In the genomic region with DNA sequence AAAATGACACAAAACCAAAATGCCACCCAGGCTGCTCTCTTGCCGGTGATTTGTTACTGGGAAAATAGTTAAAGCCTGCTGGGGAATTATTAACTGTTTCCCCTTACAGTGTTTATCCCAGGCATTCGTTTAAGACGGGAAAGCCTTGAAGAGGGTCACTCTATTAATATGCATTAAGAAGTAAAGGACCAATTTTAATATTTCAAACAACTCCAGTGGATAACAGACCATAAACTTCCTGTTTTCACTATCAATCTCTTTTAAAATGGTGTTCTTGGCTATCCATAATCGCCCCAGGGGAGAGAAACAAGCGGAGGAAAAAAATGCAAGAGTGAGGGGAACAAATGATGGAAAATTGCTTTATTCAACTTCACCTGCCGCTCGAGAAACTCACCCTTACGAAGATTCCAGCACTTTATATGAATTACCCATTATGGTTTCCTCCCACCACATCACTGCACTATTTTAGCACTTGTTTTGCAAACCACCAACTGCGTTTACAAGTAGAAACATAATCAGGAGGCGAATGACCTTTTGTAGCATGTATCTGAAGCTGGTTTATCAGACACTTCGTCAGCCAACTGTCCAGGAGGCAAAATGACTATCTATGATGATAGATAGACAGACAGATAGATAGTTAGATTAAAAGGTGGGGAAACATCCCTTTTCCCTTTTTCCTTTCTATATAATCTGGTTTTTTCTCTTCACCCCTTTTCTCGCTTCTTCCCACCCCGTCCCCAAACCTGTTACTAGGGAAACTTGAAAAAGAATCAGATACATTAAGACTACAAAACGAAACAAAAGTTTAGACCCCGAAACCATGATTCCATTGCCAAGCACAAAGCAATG, we compare ENCODE assay signal across 7 cellular contexts. TPM values are rescaled to one million over a fixed set of nuclear protein-coding genes. Genes with fewer than 3 reads are reported as not detected.
A peak's percentile ranks its signal among the peaks of the same experiment; 100 is the strongest.
DNase-seq lines count a peak whose midpoint lies in the region; ATAC-seq and TF ChIP-seq lines count a peak whose summit lies in the region.

No MANE protein-coding gene starts in this region.

- peaks cover 18% of the 10 kb centered on the region for H3K4me1 Mint-ChIP-seq in GM23338
- peaks cover 22 to 33% (median 24%) of the 10 kb centered on the region in 3 donors for H3K4me1 Mint-ChIP-seq in T-cell

- no peaks in the 10 kb centered on the region for H3K79me2 ChIP-seq in GM23338 (replicated peaks; ENCODE audit: insufficient read depth)

- H3K9ac ChIP-seq in skeletal muscle satellite cell (ENCODE audit: low read depth, low read length), result no peak overlapping the region

- no peak overlapping the region for H3K27ac ChIP-seq in GM23338 (ENCODE audit: low read depth)

- H3K36me3 ChIP-seq in GM23338 (ENCODE audit: insufficient read depth) (no peaks in the 10 kb centered on the region), skeletal muscle satellite cell (ENCODE audit: insufficient read depth, low read length) (no peaks in the 10 kb centered on the region)

- POLR2A ChIA-PET in T-cell (lab: Charles Lee), result no interaction called here

- 0 out of 2 replicates have a peak, but pooled peaks cover 6% of the 10 kb centered on the region for H3F3A ChIP-seq in GM23338 (replicated peaks; ENCODE audit: low read depth)

- H3K27me3 Mint-ChIP-seq in GM23338 (ENCODE audit: insufficient read depth, low read depth, poor library complexity) (peaks cover 23% of the 10 kb centered on the region), T-cell (peaks cover 45 to 46% of the 10 kb centered on the region in 2 donors)

- H3K4me3 Mint-ChIP-seq in GM23338 (peak overlapping the region; percentile 93), T-cell (peak overlapping the region; percentile 73 to 82 (median 74))

- ATAC-seq in GM23338, result no peak
- ATAC-seq in T-cell (replicated peaks in 1 of 4), result no peak
- no peak for ATAC-seq in HG03442 (IDR thresholded peaks at IDR 0.05; ENCODE audit: unreplicated experiment)
- ATAC-seq in HG03139 (IDR thresholded peaks at IDR 0.05; ENCODE audit: unreplicated experiment), result no peak

- H3K27ac Mint-ChIP-seq in GM23338 (peak overlapping the region; percentile 1; the same call in 1 of the 2 replicates), T-cell (no peak overlapping the region)

- H3K9me2 ChIP-seq in GM23338 (ENCODE audit: insufficient read depth), result no peaks in the 10 kb centered on the region

- H3K9me3 ChIP-seq in skeletal muscle satellite cell (replicated peaks; ENCODE audit: low read length), result no peaks in the 10 kb centered on the region

- DNase-seq in GM23338 (ENCODE audit: low spot score) (no peak), T-cell (no peak), foreskin fibroblast (peak in 1 of 2 donors; percentile 14), NCI-H524 treated with DMSO at 0.1 percent for 48 hours (lab: John Stamatoyannopoulos, UW) (no peak)

- peak overlapping the region; percentile 85 for H3K4me3 ChIP-seq in GM23338
- H3K4me3 ChIP-seq in foreskin fibroblast (ENCODE audit: low read depth in 1 of 2, low read length in 2 of 2), result peak overlapping the region; percentile 49 to 81
- H3K4me3 ChIP-seq in skeletal muscle satellite cell (ENCODE audit: low read length), result peak overlapping the region; percentile 72

- CTCF ChIA-PET in T-cell (lab: Charles Lee), result no interaction called here

- H3K4me2 ChIP-seq in GM23338 (peak overlapping the region; percentile 97), skeletal muscle satellite cell (ENCODE audit: low read length) (peak overlapping the region; percentile 88)

- no peaks in the 10 kb centered on the region for H3K9me3 Mint-ChIP-seq in GM23338
- peaks cover 0 to 6% (median 0%) of the 10 kb centered on the region in 3 donors for H3K9me3 Mint-ChIP-seq in T-cell

- H3K27me3 ChIP-seq in GM23338 (ENCODE audit: insufficient read depth), result peaks cover 47% of the 10 kb centered on the region
- H3K27me3 ChIP-seq in skeletal muscle satellite cell (ENCODE audit: control insufficient read depth, insufficient read depth, low read length), result peaks cover 41% of the 10 kb centered on the region

- peak overlapping the region; percentile 94 for H2AFZ ChIP-seq in GM23338

- H3K4me1 ChIP-seq in GM23338 (ENCODE audit: insufficient read depth), result peaks cover 28% of the 10 kb centered on the region
- H3K4me1 ChIP-seq in skeletal muscle satellite cell (ENCODE audit: control insufficient read depth, insufficient read depth, low read length), result peaks cover 4% of the 10 kb centered on the region

- H3K36me3 Mint-ChIP-seq in GM23338 (ENCODE audit: low read depth) (no peaks in the 10 kb centered on the region), T-cell (no peaks in the 10 kb centered on the region)

- no peaks in the 10 kb centered on the region for H4K20me1 ChIP-seq in GM23338 (replicated peaks; ENCODE audit: insufficient read depth)

- TF ChIP-seq CTCF in GM23338 (conservative IDR thresholded peaks at IDR 0.05; ENCODE audit: low read depth in 2 of 2) (no peak), foreskin fibroblast (IDR thresholded peaks at IDR 0.05; ENCODE audit: low read depth, low read length) (no peak)

TF ChIP-seq in GM23338, 12 proteins besides CTCF, POLR2A, EP300 and RAD21 (continues in another document):
- TF ChIP-seq, protein P1, sequence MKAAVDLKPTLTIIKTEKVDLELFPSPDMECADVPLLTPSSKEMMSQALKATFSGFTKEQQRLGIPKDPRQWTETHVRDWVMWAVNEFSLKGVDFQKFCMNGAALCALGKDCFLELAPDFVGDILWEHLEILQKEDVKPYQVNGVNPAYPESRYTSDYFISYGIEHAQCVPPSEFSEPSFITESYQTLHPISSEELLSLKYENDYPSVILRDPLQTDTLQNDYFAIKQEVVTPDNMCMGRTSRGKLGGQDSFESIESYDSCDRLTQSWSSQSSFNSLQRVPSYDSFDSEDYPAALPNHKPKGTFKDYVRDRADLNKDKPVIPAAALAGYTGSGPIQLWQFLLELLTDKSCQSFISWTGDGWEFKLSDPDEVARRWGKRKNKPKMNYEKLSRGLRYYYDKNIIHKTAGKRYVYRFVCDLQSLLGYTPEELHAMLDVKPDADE (IDR thresholded peaks at IDR 0.05), result no peak
- TF ChIP-seq STAT1 (IDR thresholded peaks at IDR 0.05; ENCODE audit: unreplicated experiment), result no peak
- TF ChIP-seq JUNB (IDR thresholded peaks at IDR 0.05; ENCODE audit: unreplicated experiment), result no peak
- TF ChIP-seq, protein P2, sequence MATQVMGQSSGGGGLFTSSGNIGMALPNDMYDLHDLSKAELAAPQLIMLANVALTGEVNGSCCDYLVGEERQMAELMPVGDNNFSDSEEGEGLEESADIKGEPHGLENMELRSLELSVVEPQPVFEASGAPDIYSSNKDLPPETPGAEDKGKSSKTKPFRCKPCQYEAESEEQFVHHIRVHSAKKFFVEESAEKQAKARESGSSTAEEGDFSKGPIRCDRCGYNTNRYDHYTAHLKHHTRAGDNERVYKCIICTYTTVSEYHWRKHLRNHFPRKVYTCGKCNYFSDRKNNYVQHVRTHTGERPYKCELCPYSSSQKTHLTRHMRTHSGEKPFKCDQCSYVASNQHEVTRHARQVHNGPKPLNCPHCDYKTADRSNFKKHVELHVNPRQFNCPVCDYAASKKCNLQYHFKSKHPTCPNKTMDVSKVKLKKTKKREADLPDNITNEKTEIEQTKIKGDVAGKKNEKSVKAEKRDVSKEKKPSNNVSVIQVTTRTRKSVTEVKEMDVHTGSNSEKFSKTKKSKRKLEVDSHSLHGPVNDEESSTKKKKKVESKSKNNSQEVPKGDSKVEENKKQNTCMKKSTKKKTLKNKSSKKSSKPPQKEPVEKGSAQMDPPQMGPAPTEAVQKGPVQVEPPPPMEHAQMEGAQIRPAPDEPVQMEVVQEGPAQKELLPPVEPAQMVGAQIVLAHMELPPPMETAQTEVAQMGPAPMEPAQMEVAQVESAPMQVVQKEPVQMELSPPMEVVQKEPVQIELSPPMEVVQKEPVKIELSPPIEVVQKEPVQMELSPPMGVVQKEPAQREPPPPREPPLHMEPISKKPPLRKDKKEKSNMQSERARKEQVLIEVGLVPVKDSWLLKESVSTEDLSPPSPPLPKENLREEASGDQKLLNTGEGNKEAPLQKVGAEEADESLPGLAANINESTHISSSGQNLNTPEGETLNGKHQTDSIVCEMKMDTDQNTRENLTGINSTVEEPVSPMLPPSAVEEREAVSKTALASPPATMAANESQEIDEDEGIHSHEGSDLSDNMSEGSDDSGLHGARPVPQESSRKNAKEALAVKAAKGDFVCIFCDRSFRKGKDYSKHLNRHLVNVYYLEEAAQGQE (IDR thresholded peaks at IDR 0.05; ENCODE audit: unreplicated experiment), result no peak
- TF ChIP-seq NANOG (IDR thresholded peaks at IDR 0.05; ENCODE audit: borderline replicate concordance), result no peak

RNA-seq across cellular contexts. Expression of a gene that starts 1.2 kb away (rescaled TPM):
- total RNA-seq in GM23338 (2014; rRNA removed; shearing (Covaris generic)), result 1.9 and 4.0 TPM in 2 replicates
- 0.63 and 0.92 TPM in 2 replicates for polyA plus RNA-seq in GM23338 (2016; fragmentation: Nextera tagmentation; extraction: Ambion mirVana)
- not detected for total RNA-seq in T-cell
- under 0.01 and 0.44 TPM in 2 replicates for total RNA-seq in skeletal muscle satellite cell (2012; rRNA removed)
